20 cellular contexts compared by ENCODE assay signal in the genomic region with DNA sequence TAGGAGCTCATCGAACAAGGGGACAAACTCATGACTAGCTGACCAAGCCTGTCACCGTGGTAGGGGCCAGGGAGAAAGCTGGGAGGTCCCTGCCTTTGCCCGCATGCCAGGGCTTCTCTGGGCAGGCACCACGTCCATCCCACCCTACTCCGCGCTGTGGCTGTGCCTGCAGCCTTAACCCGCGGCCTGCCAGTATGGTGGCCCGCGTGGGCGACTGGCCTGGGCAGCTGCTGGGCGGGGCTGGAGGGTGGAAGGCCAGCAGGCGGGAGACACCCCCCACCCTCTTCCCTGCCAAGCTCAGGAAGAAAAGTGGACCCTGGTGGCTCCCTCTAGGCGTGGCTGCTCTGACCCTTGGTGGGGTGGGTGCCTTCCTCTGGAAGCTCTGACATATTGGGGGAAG. TPM values are rescaled to one million over a fixed set of nuclear protein-coding genes. Genes with fewer than 3 reads are reported as not detected.
DNase-seq lines count a peak whose midpoint lies in the region; ATAC-seq, FAIRE-seq and TF ChIP-seq lines count a peak whose summit lies in the region.
"Had no signal": no experiment of that assay in that cellular context is flagged by ENCODE, and none has a peak within 500 bp of the region (broad histone marks: within the 10 kb centered on the region; RNA-seq: fewer than 3 reads in every experiment).

No MANE protein-coding gene starts in this region.

- no peaks in the 10 kb centered on the region for H3K9me3 Mint-ChIP-seq in CD4-positive, alpha-beta T cell
- no peaks in the 10 kb centered on the region for H3K9me3 Mint-ChIP-seq in GM23338

- H3K4ac ChIP-seq in H1 (replicated peaks; ENCODE audit: insufficient read length, low read depth, low read length) (no peak overlapping the region), neuronal stem cell (ENCODE audit: low read length) (no peak overlapping the region)

- no peak overlapping the region for H2AK5ac ChIP-seq in H1 (ENCODE audit: low read depth, low read length)
- peak overlapping the region; percentile 94 for H2AK5ac ChIP-seq in neuronal stem cell (ENCODE audit: low read depth, low read length)

- no peak for TF ChIP-seq EP300 in H1 (IDR thresholded peaks at IDR 0.05; ENCODE audit: borderline replicate concordance in 1 of 2, low read depth in 2 of 2, low read length in 2 of 2)

- no peaks in the 10 kb centered on the region for H3K27me3 Mint-ChIP-seq in CD4-positive, alpha-beta T cell
- H3K27me3 Mint-ChIP-seq in GM23338 (ENCODE audit: insufficient read depth, low read depth, poor library complexity): peaks cover 14% of the 10 kb centered on the region
- H3K27me3 Mint-ChIP-seq: CD4-positive, alpha-beta memory T cell had no signal

- no peak overlapping the region for H3K4me2 ChIP-seq in GM23338
- H3K4me2 ChIP-seq in H1 (ENCODE audit: insufficient read depth in 1 of 2, low read depth in 2 of 2, low read length in 2 of 2): no peak overlapping the region
- no peak overlapping the region for H3K4me2 ChIP-seq in neuronal stem cell (ENCODE audit: insufficient read depth, low read length, poor library complexity, severe bottlenecking)
- H3K4me2 ChIP-seq: PC-9 had no signal

- H3K9ac ChIP-seq in H1 (replicated peaks in 1 of 4; ENCODE audit: extremely low read depth in 1 of 4, low read depth in 3 of 4, low read length in 3 of 4) (no peak overlapping the region), neuronal stem cell (ENCODE audit: low read depth, low read length, poor library complexity) (no peak overlapping the region)
- H3K9ac ChIP-seq: GM23248 had no signal

- H2BK120ac ChIP-seq in H1 (replicated peaks; ENCODE audit: low read depth, low read length) (no peak overlapping the region), neuronal stem cell (ENCODE audit: low read depth, low read length) (no peak overlapping the region)

- FAIRE-seq in H1 (lab: Jason Lieb, UNC): no peak
- FAIRE-seq: GM12891 had no signal

- no peak overlapping the region for H4K5ac ChIP-seq in H1 (ENCODE audit: insufficient read length, low read depth, low read length)

- H3K23me2 ChIP-seq in H1 (ENCODE audit: low read depth, low read length): peaks cover 16% of the 10 kb centered on the region

- TF ChIP-seq RAD21 in H1 (IDR thresholded peaks at IDR 0.05 in 1 of 2, conservative IDR thresholded peaks at IDR 0.05 in 1 of 2; ENCODE audit: low read depth in 2 of 2, low read length in 2 of 2): no peak

- H3K4me1 ChIP-seq in GM23338 (ENCODE audit: insufficient read depth): peaks cover 11% of the 10 kb centered on the region; the same call in 1 of the 2 replicates
- H3K4me1 ChIP-seq in H1 (replicated peaks in 1 of 4; ENCODE audit: control insufficient read depth in 3 of 4, insufficient read depth in 4 of 4, low read length in 3 of 4): peaks cover 0 to 13% (median 9%) of the 10 kb centered on the region in 4 experiments; a peak in 5 of 7 replicates
- peaks cover 5 to 7% of the 10 kb centered on the region in 2 donors for H3K4me1 ChIP-seq in neuronal stem cell (ENCODE audit: control insufficient read depth in 2 of 2, insufficient read depth in 1 of 2, low read depth in 1 of 2, low read length in 2 of 2)
- no peaks in the 10 kb centered on the region for H3K4me1 ChIP-seq in aorta (ENCODE audit: control insufficient read depth in 1 of 2, insufficient read depth in 2 of 2, low read length in 2 of 2)
- H3K4me1 ChIP-seq: Caco-2 had no signal

- no peak overlapping the region for H3K27ac Mint-ChIP-seq in CD4-positive, alpha-beta T cell
- H3K27ac Mint-ChIP-seq in GM23338: no peak overlapping the region

- no peak overlapping the region for H3K56ac ChIP-seq in H1 (replicated peaks; ENCODE audit: insufficient read length, low read depth, low read length)

- no peaks in the 10 kb centered on the region for H3K79me1 ChIP-seq in H1 (ENCODE audit: low read depth, low read length)
- H3K79me1 ChIP-seq in neuronal stem cell (ENCODE audit: low read depth, low read length): peaks cover 13% of the 10 kb centered on the region

- H2BK5ac ChIP-seq in H1 (ENCODE audit: low read depth, low read length) (no peak overlapping the region), neuronal stem cell (ENCODE audit: low read length) (no peak overlapping the region)

- H3K14ac ChIP-seq in H1 (ENCODE audit: insufficient read length) (no peak overlapping the region), neuronal stem cell (ENCODE audit: low read length) (peak overlapping the region; percentile 63)

- H2AFZ ChIP-seq in GM23338: no peak overlapping the region
- no peak overlapping the region for H2AFZ ChIP-seq in H1 (ENCODE audit: low read length)
- H2AFZ ChIP-seq in neuronal stem cell (ENCODE audit: low read length): no peak overlapping the region
- H2AFZ ChIP-seq: GM23248, PC-9 had no signal

- intact Hi-C loops in CD4-positive, alpha-beta T cell (cut with DNase I, micrococcal nuclease): no loop called here
- intact Hi-C loops in aorta (cut with DNase I): no loop called here

- H3K18ac ChIP-seq in H1 (ENCODE audit: extremely low read depth, low read length) (no peak overlapping the region), neuronal stem cell (ENCODE audit: low read length) (peak overlapping the region; percentile 60)

- WGBS in H1 (ENCODE audit: extremely low coverage in 1 of 2, insufficient coverage in 1 of 2, insufficient read length in 1 of 2, insufficient replicate concordance in 2 of 2, low coverage in 1 of 2, low lambda C conversion rate in 2 of 2, missing lambda C conversion rate in 1 of 2), 2 experiments: 95% methylated on average over 13 of the region's 14 CpGs; no CpG with 5 or more reads in 1 of the 2 experiments
- WGBS in neuronal stem cell (ENCODE audit: extremely low coverage in 2 of 2, insufficient read length in 2 of 2, insufficient replicate concordance in 1 of 2), 2 donors: no CpG with 5 or more reads among the region's 14 CpGs
- 87% methylated on average over 14 of the region's 14 CpGs for WGBS in aorta, 2 donors

- POLR2A ChIA-PET in CD4-positive, alpha-beta T cell (lab: Charles Lee): no interaction called here
- POLR2A ChIA-PET in H1 (lab: Charles Lee; ENCODE audit: partially characterized antibody): interaction anchor here (1.1 to 1.6 kb wide), 3 partner anchors 9 to 19 kb away, joined by 3 to 6 read pairs (median 3); no protein-coding TSS in a partner anchor

- H2BK20ac ChIP-seq in H1 (ENCODE audit: low read length): 0 out of 2 replicates have a peak overlapping the region, but pooled peaks have one; percentile 3

- H4K91ac ChIP-seq in H1 (replicated peaks; ENCODE audit: insufficient read length, low read length): no peak overlapping the region
- H4K91ac ChIP-seq in neuronal stem cell (ENCODE audit: low read depth, low read length, poor library complexity): peak overlapping the region; percentile 53

- peak overlapping the region; percentile 68 for H3K4me3 Mint-ChIP-seq in CD4-positive, alpha-beta T cell
- H3K4me3 Mint-ChIP-seq in GM23338: no peak overlapping the region

- H3K36me3 ChIP-seq in GM23338 (ENCODE audit: insufficient read depth) (no peaks in the 10 kb centered on the region), H1 (ENCODE audit: control insufficient read depth in 2 of 4, insufficient read depth in 4 of 4, low read length in 3 of 4) (no peaks in the 10 kb centered on the region), neuronal stem cell (replicated peaks in 1 of 2; ENCODE audit: control insufficient read depth in 2 of 2, insufficient read depth in 2 of 2, low read length in 2 of 2) (peaks cover 0 to 7% of the 10 kb centered on the region in 2 donors), aorta (ENCODE audit: control insufficient read depth in 1 of 2, insufficient read depth in 2 of 2, low read length in 1 of 2) (no peaks in the 10 kb centered on the region)

- H4K8ac ChIP-seq in H1 (ENCODE audit: extremely low read depth, insufficient read depth, low read length) (0 out of 2 replicates have a peak overlapping the region, but pooled peaks have one; percentile 68), neuronal stem cell (ENCODE audit: low read depth, low read length) (no peak overlapping the region)

- CTCF ChIA-PET in CD4-positive, alpha-beta T cell (lab: Charles Lee): interaction anchor here (1.5 to 2.7 kb wide), 2 partner anchors 12 to 30 kb away, joined by 5 to 7 read pairs; partner anchors contain the start of gene FAAP20
- CTCF ChIA-PET in H1 (lab: Charles Lee; ENCODE audit: partially characterized antibody): interaction anchor here (0.7 to 3.2 kb wide), 8 partner anchors 14 to 98 kb away, joined by 3 to 13 read pairs (median 3); partner anchors contain the start of gene FAAP20

- H3K36me3 Mint-ChIP-seq in CD4-positive, alpha-beta T cell (ENCODE audit: low read depth): peaks cover 13% of the 10 kb centered on the region
- peaks cover 6% of the 10 kb centered on the region for H3K36me3 Mint-ChIP-seq in GM23338 (ENCODE audit: low read depth)

- H2BK15ac ChIP-seq in H1 (ENCODE audit: low read length) (no peak overlapping the region), neuronal stem cell (ENCODE audit: low read length) (peak overlapping the region; percentile 72)

- no peak for TF ChIP-seq CTCF in CD4-positive, alpha-beta T cell (IDR thresholded peaks at IDR 0.05)
- TF ChIP-seq CTCF in GM23338 (conservative IDR thresholded peaks at IDR 0.05; ENCODE audit: low read depth in 2 of 2): no peak
- no peak for TF ChIP-seq CTCF in H1 (IDR thresholded peaks at IDR 0.05; ENCODE audit: control extremely low read depth in 1 of 3, insufficient read depth in 1 of 3, low read depth in 1 of 3, low read length in 3 of 3)

- H3K9me3 ChIP-seq in CD4-positive, alpha-beta T cell (ENCODE audit: control insufficient read depth, low read length): no peaks in the 10 kb centered on the region
- H3K9me3 ChIP-seq in H1 (ENCODE audit: insufficient read depth in 2 of 2, low read depth in 1 of 2, low read length in 1 of 2): no peaks in the 10 kb centered on the region
- H3K9me3 ChIP-seq in neuronal stem cell (replicated peaks in 1 of 2; ENCODE audit: control insufficient read depth in 2 of 2, insufficient read depth in 1 of 2, low read depth in 1 of 2, low read length in 2 of 2): no peaks in the 10 kb centered on the region
- no peaks in the 10 kb centered on the region for H3K9me3 ChIP-seq in aorta (ENCODE audit: control insufficient read depth, low read length)
- H3K9me3 ChIP-seq: Caco-2, MG63 had no signal

- H4K20me1 ChIP-seq in GM23338 (replicated peaks; ENCODE audit: insufficient read depth): no peaks in the 10 kb centered on the region
- peaks cover 8 to 10% of the 10 kb centered on the region in 2 experiments for H4K20me1 ChIP-seq in H1 (replicated peaks in 1 of 2; ENCODE audit: control insufficient read depth in 1 of 2, insufficient read depth in 2 of 2, low read length in 2 of 2)

- H3K4me3 ChIP-seq in GM23338 (no peak overlapping the region), H1 (ENCODE audit: extremely low read depth in 1 of 4, insufficient read depth in 2 of 4, low read depth in 3 of 4, low read length in 4 of 4) (no peak overlapping the region), neuronal stem cell (ENCODE audit: low read length in 2 of 2) (no peak overlapping the region), aorta (ENCODE audit: low read length in 2 of 2) (no peak overlapping the region)
- H3K4me3 ChIP-seq: GM23248, K562, MG63, PC-9 had no signal

- no peak for TF ChIP-seq POLR2A in H1 (IDR thresholded peaks at IDR 0.05; ENCODE audit: control extremely low read depth in 1 of 2, low read depth in 2 of 2, low read length in 2 of 2)

- H2BK12ac ChIP-seq in H1 (ENCODE audit: low read depth, low read length) (peak overlapping the region; percentile 50; the same call in 1 of the 2 replicates), neuronal stem cell (ENCODE audit: low read length) (no peak overlapping the region)

- no peaks in the 10 kb centered on the region for H3K27me3 ChIP-seq in CD4-positive, alpha-beta T cell (ENCODE audit: control insufficient read depth, insufficient read depth, low read length)
- H3K27me3 ChIP-seq in GM23338 (ENCODE audit: insufficient read depth) (no peaks in the 10 kb centered on the region), H1 (replicated peaks in 1 of 4; ENCODE audit: control insufficient read depth in 3 of 4, extremely low read depth in 1 of 4, insufficient read depth in 3 of 4, low read length in 3 of 4) (no peaks in the 10 kb centered on the region), neuronal stem cell (ENCODE audit: control insufficient read depth in 3 of 3, insufficient read depth in 3 of 3, low read depth in 1 of 3, low read length in 3 of 3) (peaks cover 0 to 8% (median 0%) of the 10 kb centered on the region in 3 experiments), aorta (ENCODE audit: control insufficient read depth in 1 of 2, insufficient read depth in 2 of 2, low read length in 1 of 2) (no peaks in the 10 kb centered on the region)
- H3K27me3 ChIP-seq: MG63 had no signal

- no peak overlapping the region for H3K23ac ChIP-seq in H1 (ENCODE audit: insufficient read length)
- peak overlapping the region; percentile 48 for H3K23ac ChIP-seq in neuronal stem cell (ENCODE audit: low read depth, low read length, poor library complexity)

- H3K79me2 ChIP-seq in GM23338 (replicated peaks; ENCODE audit: insufficient read depth): peaks cover 8% of the 10 kb centered on the region
- peaks cover 9 to 11% of the 10 kb centered on the region in 2 experiments for H3K79me2 ChIP-seq in H1 (ENCODE audit: control insufficient read depth in 1 of 2, insufficient read depth in 2 of 2, low read length in 2 of 2)

- no peaks in the 10 kb centered on the region for H3K9me2 ChIP-seq in GM23338 (ENCODE audit: insufficient read depth)

- DNase-seq in CD4-positive, alpha-beta T cell: no peak
- DNase-seq in GM23338 (ENCODE audit: low spot score): peak; percentile 0
- no peak for DNase-seq in H1 (ENCODE audit: low read depth in 1 of 2, low spot score in 2 of 2)
- DNase-seq in neuronal stem cell (ENCODE audit: low spot score): no peak
- no peak for DNase-seq in cerebellar cortex (ENCODE audit: low spot score)
- DNase-seq in aorta: no peak
- DNase-seq: Caco-2, DND-41, GM23248, HCEC 1CT, MG63, NCI-H1417, NCI-H187, PC-9, RPMI8226 had no signal

- no peak overlapping the region for H3K27ac ChIP-seq in CD4-positive, alpha-beta T cell (ENCODE audit: low read depth, low read length)
- H3K27ac ChIP-seq in GM23338 (ENCODE audit: low read depth) (no peak overlapping the region), H1 (ENCODE audit: low read depth, low read length) (no peak overlapping the region), neuronal stem cell (replicated peaks; ENCODE audit: low read length) (no peak overlapping the region), aorta (ENCODE audit: low read depth in 1 of 2, low read length in 2 of 2) (no peak overlapping the region)
- H3K27ac ChIP-seq: GM23248, PC-9 had no signal

- H3F3A ChIP-seq in GM23338 (replicated peaks; ENCODE audit: low read depth): no peaks in the 10 kb centered on the region

- no peak for ATAC-seq in CD4-positive, alpha-beta T cell (ENCODE audit: poor library complexity)
- ATAC-seq in GM23338 (no peak), HG02938 (IDR thresholded peaks at IDR 0.05; ENCODE audit: unreplicated experiment) (no peak), aorta (ENCODE audit: low FRiP score) (no peak)
- ATAC-seq: K562, SK-N-SH treated with all-trans-retinoic acid at 6 μM for 48 hours had no signal

- H3K4me1 Mint-ChIP-seq in CD4-positive, alpha-beta T cell (ENCODE audit: low read depth): peaks cover 5% of the 10 kb centered on the region
- H3K4me1 Mint-ChIP-seq in GM23338: peaks cover 7% of the 10 kb centered on the region

RNA-seq across cellular contexts. Expression of gene SKI, which starts 3.5 kb away (rescaled TPM):
- total RNA-seq in CD4-positive, alpha-beta T cell: 100 to 1,000 TPM; 286 to 324 TPM
- 62.8 and 66.8 TPM in 2 replicates for total RNA-seq in GM23338 (2014; rRNA removed; shearing (Covaris generic))
- 9.3 and 10.4 TPM in 2 replicates for polyA plus RNA-seq in GM23338 (2016; fragmentation: Nextera tagmentation; extraction: Ambion mirVana)
- 80.2 and 87.6 TPM in 2 replicates for total RNA-seq in H1 (2021; fragmentation: NEBNext Ultra II Directional; extraction: Animal tissue kit (Norgen Biotek cat#: 25700))
- polyA plus RNA-seq in H1 (2011; rRNA removed): 8.3 and 14.5 TPM in 2 replicates
- 8.6 TPM for polyA plus RNA-seq in H1 (2011; cell fraction: cytosol; rRNA removed)
- 19.2 TPM for polyA plus RNA-seq in H1 (2011; cell fraction: nucleus; rRNA removed)
- polyA plus RNA-seq in H1 (2012, experiment 1 of 2): 24.8 to 35.9 TPM (median 32.3 TPM) in 4 replicates
- 36.5 TPM for polyA plus RNA-seq in H1 (2012, experiment 2 of 2)
- polyA plus RNA-seq in H1 (2013, experiment 1 of 2): 40.2 TPM
- 39.7 TPM for polyA plus RNA-seq in H1 (2013, experiment 2 of 2)
- polyA minus RNA-seq in H1 (2011; rRNA and poly(A)+ RNA removed): 6.3 and 7.3 TPM in 2 replicates
- polyA minus RNA-seq in H1 (2011; cell fraction: cytosol; rRNA and poly(A)+ RNA removed): 30.0 TPM
- 27.1 TPM for polyA minus RNA-seq in H1 (2011; cell fraction: nucleus; rRNA and poly(A)+ RNA removed)
- 37.5 TPM for polyA plus RNA-seq in neuronal stem cell (2013, experiment 1 of 2)
- polyA plus RNA-seq in neuronal stem cell (2013, experiment 2 of 2): 41.3 TPM
- total RNA-seq in aorta: 100 to 1,000 TPM; 114 to 129 TPM
- 10 to 100 TPM; 20.7 to 34.7 TPM for polyA plus RNA-seq in aorta

RNA-seq across cellular contexts. Expression of gene FAAP20, which starts 30.0 kb away (rescaled TPM):
- total RNA-seq in CD4-positive, alpha-beta T cell: 10 to 100 TPM; 51.7 to 53.1 TPM
- 54.3 and 79.1 TPM in 2 replicates for total RNA-seq in GM23338 (2014; rRNA removed; shearing (Covaris generic))
- polyA plus RNA-seq in GM23338 (2016; fragmentation: Nextera tagmentation; extraction: Ambion mirVana): 167 and 173 TPM in 2 replicates
- 99.8 and 103 TPM in 2 replicates for total RNA-seq in H1 (2021; fragmentation: NEBNext Ultra II Directional; extraction: Animal tissue kit (Norgen Biotek cat#: 25700))
- 58.4 and 106 TPM in 2 replicates for polyA plus RNA-seq in H1 (2011; rRNA removed)
- polyA plus RNA-seq in H1 (2011; cell fraction: cytosol; rRNA removed): 49.4 TPM
- polyA plus RNA-seq in H1 (2011; cell fraction: nucleus; rRNA removed): 69.8 TPM
- polyA plus RNA-seq in H1 (2012, experiment 1 of 2): 51.1 to 69.6 TPM (median 60.7 TPM) in 4 replicates
- 65.5 TPM for polyA plus RNA-seq in H1 (2012, experiment 2 of 2)
- polyA plus RNA-seq in H1 (2013, experiment 1 of 2): 95.7 TPM
- polyA plus RNA-seq in H1 (2013, experiment 2 of 2): 90.2 TPM
- polyA minus RNA-seq in H1 (2011; rRNA and poly(A)+ RNA removed): 5.5 and 6.4 TPM in 2 replicates
- polyA minus RNA-seq in H1 (2011; cell fraction: cytosol; rRNA and poly(A)+ RNA removed): 32.8 TPM
- polyA minus RNA-seq in H1 (2011; cell fraction: nucleus; rRNA and poly(A)+ RNA removed): 18.1 TPM
- polyA plus RNA-seq in neuronal stem cell (2013, experiment 1 of 2): 108 TPM
- polyA plus RNA-seq in neuronal stem cell (2013, experiment 2 of 2): 108 TPM
- 10 to 100 TPM; 49.0 to 59.9 TPM for total RNA-seq in aorta
- 100 to 1,000 TPM in 1 of 2 donors, 10 to 100 TPM in 1; 61.2 to 124 TPM for polyA plus RNA-seq in aorta
